12 cellular contexts compared by ENCODE assay signal in genomic region chr20:36845288-36845969, GRCh38. TPM values are rescaled to one million over a fixed set of nuclear protein-coding genes. Genes with fewer than 3 reads are reported as not detected.
DNase-seq lines count a peak whose midpoint lies in the region; ATAC-seq, FAIRE-seq and TF ChIP-seq lines count a peak whose summit lies in the region.
"Had no signal": no experiment of that assay in that cellular context is flagged by ENCODE, and none has a peak within 500 bp of the region (broad histone marks: within the 10 kb centered on the region; RNA-seq: fewer than 3 reads in every experiment).

No MANE protein-coding gene starts in this region.

- no peak for TF ChIP-seq CTCF in stomach (IDR thresholded peaks at IDR 0.05)

- FAIRE-seq in GM12891 (lab: Jason Lieb, UNC): no peak

- H3K27me3 ChIP-seq in adipocyte (replicated peaks; ENCODE audit: control insufficient read depth, insufficient read depth, low read length) (no peaks in the 10 kb centered on the region), layer of hippocampus (ENCODE audit: control insufficient read depth, insufficient read depth, low read length) (no peaks in the 10 kb centered on the region), stomach (no peaks in the 10 kb centered on the region)

- TF ChIP-seq EP300 in stomach (IDR thresholded peaks at IDR 0.05): no peak

- H3K27ac ChIP-seq in layer of hippocampus (ENCODE audit: low read depth, low read length) (peak overlapping the region; percentile 95), stomach (peak overlapping the region in 4 of 5 donors; percentile 82 to 92 (median 84))

- 77 to 86% (median 82%) methylated on average over 9 to 10 of the region's 10 CpGs for WGBS in stomach, 5 donors

- no peak for DNase-seq in adipocyte (ENCODE audit: low read depth)
- DNase-seq in stomach: no peak
- no peak for DNase-seq in NCI-H446 treated with DMSO at 0.1 percent for 48 hours (lab: John Stamatoyannopoulos, UW)
- DNase-seq in GM12891 (ENCODE audit: insufficient read length, low spot score): no peak
- DNase-seq in NCI-H1694 treated with DMSO at 0.1 percent for 48 hours (lab: John Stamatoyannopoulos, UW): no peak
- DNase-seq: activated T-cell treated with anti-CD3 and anti-CD28 coated beads, Interleukin-2, amount 50 U/mL, for 24 hours; SIG-M5; stimulated activated naive CD4-positive, alpha-beta T cell had no signal

- peaks cover 56% of the 10 kb centered on the region for H3K4me1 ChIP-seq in adipocyte (ENCODE audit: control insufficient read depth, insufficient read depth, low read length)
- peaks cover 24 to 86% (median 69%) of the 10 kb centered on the region in 4 donors for H3K4me1 ChIP-seq in stomach

- TF ChIP-seq POLR2A in stomach (IDR thresholded peaks at IDR 0.05): no peak
- no peak for TF ChIP-seq POLR2A in GM12891 (IDR thresholded peaks at IDR 0.05; ENCODE audit: low read depth, low read length)

- peak overlapping the region; percentile 58 for H3K9ac ChIP-seq in adipocyte (ENCODE audit: low read length)

- H3K9me3 ChIP-seq in adipocyte (ENCODE audit: control insufficient read depth, low read length): no peaks in the 10 kb centered on the region
- no peaks in the 10 kb centered on the region for H3K9me3 ChIP-seq in stomach

- intact Hi-C loops in stomach (cut with DNase I; ENCODE audit: low total_unique reads): no loop called here

- H3K4me3 ChIP-seq in adipocyte (ENCODE audit: low read length) (no peak overlapping the region), stomach (no peak overlapping the region)

- ATAC-seq in HG03354 (IDR thresholded peaks at IDR 0.05; ENCODE audit: poor library complexity, severe bottlenecking, unreplicated experiment) (peak; percentile 7), HG03159 (IDR thresholded peaks at IDR 0.05; ENCODE audit: unreplicated experiment) (no peak)

- H3K36me3 ChIP-seq in adipocyte (ENCODE audit: control insufficient read depth, insufficient read depth, low read length, severe bottlenecking): no peaks in the 10 kb centered on the region
- no peaks in the 10 kb centered on the region for H3K36me3 ChIP-seq in stomach

TF ChIP-seq in GM12891, 5 proteins besides CTCF, POLR2A, EP300 and RAD21:
- TF ChIP-seq TAF1 (IDR thresholded peaks at IDR 0.05; ENCODE audit: low read depth, low read length) (no peak), SPI1 (IDR thresholded peaks at IDR 0.05; ENCODE audit: low read depth, low read length) (no peak), PAX5 (IDR thresholded peaks at IDR 0.05; ENCODE audit: insufficient read depth, low read length, severe bottlenecking) (no peak), POLR2AphosphoS5 (IDR thresholded peaks at IDR 0.05; ENCODE audit: low read depth, low read length) (no peak), POU2F2 (IDR thresholded peaks at IDR 0.05; ENCODE audit: low read depth, low read length) (no peak)

RNA-seq across cellular contexts. Expression of gene TLDC2, which starts 30.5 kb away (rescaled TPM):
- total RNA-seq in stomach: 10 to 100 TPM in 1 of 5 donors, 1 to 10 TPM in 2, not detected in 2; 1.5 to 15.1 (median 4.8) TPM
- polyA plus RNA-seq in stomach: under 1 TPM; 0.13 to 0.62 (median 0.46) TPM
- 0.22 TPM for polyA plus RNA-seq in GM12891 (2012; ENCODE audit: low read depth, missing spikeins)
- total RNA-seq: LHCN-M2 had no signal
